Comparison of ENCODE assay signal across 19 cellular contexts in the genomic region with DNA sequence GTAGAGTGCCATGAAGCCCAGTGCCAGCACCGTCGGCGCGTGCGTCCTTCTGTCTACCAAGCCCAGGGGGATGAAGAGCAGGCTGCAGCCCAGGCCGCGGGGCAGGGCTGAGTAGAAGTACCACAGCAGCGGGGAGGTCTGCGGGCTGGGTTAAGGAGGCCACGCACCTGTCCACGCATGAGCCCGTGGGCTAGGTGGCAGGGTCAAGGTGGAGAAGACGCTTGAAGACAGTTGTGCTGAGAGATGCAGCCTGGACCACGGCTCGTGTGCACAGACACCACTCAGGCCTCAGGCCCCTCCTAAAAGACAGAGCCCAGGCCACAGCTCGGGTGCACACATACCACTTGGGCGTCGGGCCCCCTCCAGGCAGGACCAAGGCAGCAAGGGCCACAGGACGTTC. TPM values are rescaled to one million over a fixed set of nuclear protein-coding genes. Genes with fewer than 3 reads are reported as not detected.
DNase-seq lines count a peak whose midpoint lies in the region; ATAC-seq and TF ChIP-seq lines count a peak whose summit lies in the region.
"Had no signal": no experiment of that assay in that cellular context is flagged by ENCODE, and none has a peak within 500 bp of the region (broad histone marks: within the 10 kb centered on the region; RNA-seq: fewer than 3 reads in every experiment).

No MANE protein-coding gene starts in this region.

- no peak for TF ChIP-seq POLR2A in breast epithelium (IDR thresholded peaks at IDR 0.05)

- H3K27me3 Mint-ChIP-seq in MCF 10A (ENCODE audit: insufficient read depth, unreplicated experiment) (no peaks in the 10 kb centered on the region), nephron progenitor cell (ENCODE audit: low read depth, poor library complexity) (no peaks in the 10 kb centered on the region)
- H3K27me3 Mint-ChIP-seq in effector memory CD8-positive, alpha-beta T cell: no peaks in the 10 kb centered on the region

- CTCF ChIA-PET in MCF 10A (lab: Yijun Ruan, JAX): no interaction called here

- DNase-seq in MCF 10A (ENCODE audit: unreplicated experiment) (no peak), breast epithelium (ENCODE audit: low spot score in 2 of 2) (no peak), nephron progenitor cell (no peak), COR-L47 (lab: John Stamatoyannopoulos, UW) (no peak), NCI-H2029 treated with DMSO at 0.1 percent for 48 hours (lab: John Stamatoyannopoulos, UW) (no peak), NCI-H526 (lab: John Stamatoyannopoulos, UW) (no peak)
- no peak for DNase-seq in effector memory CD8-positive, alpha-beta T cell
- DNase-seq in activated CD4-positive, alpha-beta T cell treated with anti-CD3 and anti-CD28 coated beads for 1 hour: no peak
- DNase-seq: EL, IMR-90, Kasumi-1, NCI-H187 treated with DMSO at 0.1 percent for 48 hours, NCI-H2171, NCI-H446 treated with DMSO at 0.1 percent for 48 hours, NCI-H748 treated with DMSO at 0.1 percent for 48 hours, OCI-M1 had no signal

- no peaks in the 10 kb centered on the region for H3K4me1 ChIP-seq in breast epithelium
- H3K4me1 ChIP-seq: A549, SJSA1 had no signal

- H3K9me3 ChIP-seq in breast epithelium: no peaks in the 10 kb centered on the region
- H3K9me3 ChIP-seq: A549, SJSA1 had no signal

- no peaks in the 10 kb centered on the region for H3K9me3 Mint-ChIP-seq in MCF 10A (ENCODE audit: unreplicated experiment)
- H3K9me3 Mint-ChIP-seq in effector memory CD8-positive, alpha-beta T cell: no peaks in the 10 kb centered on the region
- no peaks in the 10 kb centered on the region for H3K9me3 Mint-ChIP-seq in nephron progenitor cell

- no peak for ATAC-seq in effector memory CD8-positive, alpha-beta T cell (replicated peaks)
- ATAC-seq: A549 had no signal

- H3K27ac Mint-ChIP-seq in MCF 10A (ENCODE audit: low read depth, unreplicated experiment): peak overlapping the region; percentile 12
- H3K27ac Mint-ChIP-seq in effector memory CD8-positive, alpha-beta T cell: peak overlapping the region; percentile 89 to 91
- peak overlapping the region; percentile 19 for H3K27ac Mint-ChIP-seq in nephron progenitor cell

- no peaks in the 10 kb centered on the region for H3K27me3 ChIP-seq in breast epithelium
- H3K27me3 ChIP-seq: BLaER1 treated with 17β-estradiol and CSF1 and Interleukin-3, amounts not matched to agents 10 nM and 100 nM; SJSA1 had no signal

- BruUV-seq in MCF 10A (replicated peaks; lab: Mats Ljungman, UMichigan): no TSS peak

- TF ChIP-seq CTCF in MCF 10A (IDR thresholded peaks at IDR 0.05; ENCODE audit: unreplicated experiment): no peak
- TF ChIP-seq CTCF in breast epithelium (IDR thresholded peaks at IDR 0.05): no peak
- no peak for TF ChIP-seq CTCF in nephron progenitor cell (IDR thresholded peaks at IDR 0.05)

- POLR2A ChIA-PET in MCF 10A (lab: Yijun Ruan, JAX): no interaction called here

- H3K4me1 Mint-ChIP-seq in MCF 10A (ENCODE audit: insufficient read depth, unreplicated experiment) (no peaks in the 10 kb centered on the region), nephron progenitor cell (no peaks in the 10 kb centered on the region)
- peaks cover 11 to 13% of the 10 kb centered on the region in 2 donors for H3K4me1 Mint-ChIP-seq in effector memory CD8-positive, alpha-beta T cell (ENCODE audit: low read depth in 2 of 2)

- H3K4me3 Mint-ChIP-seq in MCF 10A (ENCODE audit: unreplicated experiment) (no peak overlapping the region), nephron progenitor cell (no peak overlapping the region)
- no peak overlapping the region for H3K4me3 Mint-ChIP-seq in effector memory CD8-positive, alpha-beta T cell

- intact Hi-C loops in MCF 10A (cut with micrococcal nuclease): no loop called here
- intact Hi-C loops in breast epithelium (cut with DNase I; ENCODE audit: low total_unique reads): no loop called here

- H3K36me3 Mint-ChIP-seq in MCF 10A (ENCODE audit: insufficient read depth, unreplicated experiment) (peaks cover 55% of the 10 kb centered on the region), nephron progenitor cell (ENCODE audit: low read depth) (peaks cover 29% of the 10 kb centered on the region)
- peaks cover 44% of the 10 kb centered on the region for H3K36me3 Mint-ChIP-seq in effector memory CD8-positive, alpha-beta T cell (ENCODE audit: insufficient read depth)

- no peak overlapping the region for H3K27ac ChIP-seq in breast epithelium
- H3K27ac ChIP-seq: A549; BLaER1 treated with 17β-estradiol and CSF1 and Interleukin-3, amounts not matched to agents 10 nM and 100 nM; SJSA1 had no signal

- peaks cover 9% of the 10 kb centered on the region for H3K36me3 ChIP-seq in breast epithelium

- no peak overlapping the region for H3K4me3 ChIP-seq in breast epithelium
- H3K4me3 ChIP-seq: A549; BLaER1 treated with 17β-estradiol and CSF1 and Interleukin-3, amounts not matched to agents 10 nM and 100 nM; SJSA1 had no signal

RNA-seq across cellular contexts. Expression of a gene that starts 10.4 kb away (rescaled TPM):
- total RNA-seq in MCF 10A (2022) (16.6 and 18.2 TPM in 2 replicates), breast epithelium (10 to 100 TPM; 16.6 to 22.4 (median 19.7) TPM)

RNA-seq across cellular contexts. Expression of a gene that starts 10.6 kb away (rescaled TPM):
- total RNA-seq in MCF 10A (2022) (70.7 and 107 TPM in 2 replicates), breast epithelium (10 to 100 TPM; 20.6 to 59.3 (median 39.5) TPM)

RNA-seq across cellular contexts. Expression of a gene that starts 52.8 kb away (rescaled TPM):
- 56.3 and 73.5 TPM in 2 replicates for total RNA-seq in MCF 10A (2022)
- 10 to 100 TPM; 63.0 to 92.1 (median 87.1) TPM for total RNA-seq in breast epithelium

RNA-seq across cellular contexts. Expression of a gene that starts 54.2 kb away (rescaled TPM):
- 15.9 and 16.4 TPM in 2 replicates for total RNA-seq in MCF 10A (2022)
- 10 to 100 TPM in 2 of 3 donors, 1 to 10 TPM in 1; 7.5 to 11.3 (median 10.5) TPM for total RNA-seq in breast epithelium

Comparison
In these comparisons a context has a peak if more than half of its experiments do, and no peak if none do; other contexts are left out.
1. H3K27ac Mint-ChIP-seq: peak in every context shown above with its lines; median percentile 90 in effector memory CD8-positive, alpha-beta T cell; 19 in nephron progenitor cell; 12 in MCF 10A.